Comparison of ENCODE assay signal across 21 cellular contexts in genomic region chr1:81547261-81547911, GRCh38.
A peak's percentile ranks its signal among the peaks of the same experiment; 100 is the strongest.
DNase-seq lines count a peak whose midpoint lies in the region; ATAC-seq and TF ChIP-seq lines count a peak whose summit lies in the region.
"Had no signal": no experiment of that assay in that cellular context is flagged by ENCODE, and none has a peak within 500 bp of the region (broad histone marks: within the 10 kb centered on the region; RNA-seq: fewer than 3 reads in every experiment).

No MANE protein-coding gene starts in this region.

- TF ChIP-seq CTCF in left ventricle myocardium inferior (IDR thresholded peaks at IDR 0.05; ENCODE audit: borderline replicate concordance) (no peak), heart left ventricle (IDR thresholded peaks at IDR 0.05) (no peak), tibial nerve (IDR thresholded peaks at IDR 0.05) (no peak)

- H3K27me3 ChIP-seq in left ventricle myocardium inferior (ENCODE audit: low read depth) (no peaks in the 10 kb centered on the region), heart left ventricle (no peaks in the 10 kb centered on the region), adipocyte (replicated peaks; ENCODE audit: control insufficient read depth, insufficient read depth, low read length) (no peaks in the 10 kb centered on the region), tibial nerve (no peaks in the 10 kb centered on the region)
- H3K27me3 ChIP-seq: ascending aorta, colonic mucosa, upper lobe of left lung had no signal

- TF ChIP-seq POLR2A in heart left ventricle (IDR thresholded peaks at IDR 0.05), result no peak
- no peak for TF ChIP-seq POLR2A in tibial nerve (IDR thresholded peaks at IDR 0.05)

- peak overlapping the region; percentile 35 for H3K27ac ChIP-seq in left ventricle myocardium inferior (replicated peaks)
- peak overlapping the region in 6 of 12 donors; percentile 0 to 50 (median 18) for H3K27ac ChIP-seq in heart left ventricle
- peak overlapping the region in 2 of 4 donors; percentile 17 to 51 for H3K27ac ChIP-seq in tibial nerve
- H3K27ac ChIP-seq: A549, ascending aorta, colonic mucosa, psoas muscle, upper lobe of left lung had no signal

- no peak overlapping the region for H3K9ac ChIP-seq in adipocyte (ENCODE audit: low read length)

- intact Hi-C loops in left ventricle myocardium inferior (cut with micrococcal nuclease), result loop anchor here (10.0 kb wide), 1 partner anchor 133 kb away; no protein-coding TSS in a partner anchor
- intact Hi-C loops in heart left ventricle (cut with DNase I), result loop anchor here in 4 of 10 donors (5.0 to 10.0 kb wide), 4 partner anchors 113 to 243 kb away; no protein-coding TSS in a partner anchor

- no peak for TF ChIP-seq EP300 in tibial nerve (IDR thresholded peaks at IDR 0.05)

- no peaks in the 10 kb centered on the region for H3K36me3 ChIP-seq in left ventricle myocardium inferior
- H3K36me3 ChIP-seq in heart left ventricle, result no peaks in the 10 kb centered on the region
- no peaks in the 10 kb centered on the region for H3K36me3 ChIP-seq in adipocyte (ENCODE audit: control insufficient read depth, insufficient read depth, low read length, severe bottlenecking)
- H3K36me3 ChIP-seq in tibial nerve, result no peaks in the 10 kb centered on the region
- H3K36me3 ChIP-seq: ascending aorta, colonic mucosa, upper lobe of left lung had no signal

- DNase-seq in left ventricle myocardium inferior, result no peak
- DNase-seq in heart left ventricle, result no peak
- no peak for DNase-seq in adipocyte (ENCODE audit: low read depth)
- peak; percentile 42 for DNase-seq in iPS-NIHi11 (ENCODE audit: low spot score)
- DNase-seq in H4 (ENCODE audit: low spot score), result no peak
- no peak for DNase-seq in NCI-H2107 treated with DMSO at 0.1 percent for 48 hours (lab: John Stamatoyannopoulos, UW; ENCODE audit: unreplicated experiment)
- DNase-seq in tibial nerve (ENCODE audit: low spot score in 2 of 2), result no peak
- DNase-seq in activated CD4-positive, alpha-beta T cell treated with anti-CD3 and anti-CD28 coated beads for 48 hours, result no peak
- DNase-seq: activated CD4-positive, alpha-beta T cell treated with anti-CD3 and anti-CD28 coated beads for 36 hours; activated CD8-positive, alpha-beta memory T cell treated with anti-CD3 and anti-CD28 coated beads, Interleukin-2, amount 50 U/mL, for 4 hours; activated naive CD4-positive, alpha-beta T cell treated with Interleukin-2 at 50 U/mL for 16 hours; C1 segment of cervical spinal cord; colonic mucosa; naive B cell; NCI-H2081 treated with DMSO at 0.1 percent for 48 hours; NCI-H526; psoas muscle; upper lobe of left lung had no signal

- H3K4me1 ChIP-seq in left ventricle myocardium inferior (peaks cover 15% of the 10 kb centered on the region), heart left ventricle (peaks cover 0 to 20% (median 0%) of the 10 kb centered on the region in 12 donors), adipocyte (ENCODE audit: control insufficient read depth, insufficient read depth, low read length) (peaks cover 19% of the 10 kb centered on the region), tibial nerve (peaks cover 0 to 11% (median 0%) of the 10 kb centered on the region in 4 donors)
- H3K4me1 ChIP-seq: A549, ascending aorta, colonic mucosa, psoas muscle had no signal

- H3K9me3 ChIP-seq in left ventricle myocardium inferior (replicated peaks) (no peaks in the 10 kb centered on the region), heart left ventricle (no peaks in the 10 kb centered on the region), adipocyte (ENCODE audit: control insufficient read depth, low read length) (no peaks in the 10 kb centered on the region), tibial nerve (no peaks in the 10 kb centered on the region)
- H3K9me3 ChIP-seq: A549, ascending aorta, colonic mucosa, psoas muscle, upper lobe of left lung had no signal

- no peak for ATAC-seq in heart left ventricle
- ATAC-seq: A549; psoas muscle; stimulated activated effector memory CD8-positive, alpha-beta T cell treated with anti-CD3 and anti-CD28 coated beads, Interleukin-12 subunit alpha, Interleukin-12 subunit beta, amount 100 ng/mL, for 72 hours had no signal

- H3K4me3 ChIP-seq in left ventricle myocardium inferior, result no peak overlapping the region
- peak overlapping the region in 3 of 12 donors; percentile 15 to 26 (median 19) for H3K4me3 ChIP-seq in heart left ventricle
- peak overlapping the region; percentile 59 for H3K4me3 ChIP-seq in adipocyte (ENCODE audit: low read length)
- peak overlapping the region in 2 of 4 donors; percentile 7 to 18 for H3K4me3 ChIP-seq in tibial nerve
- H3K4me3 ChIP-seq: A549, ascending aorta, colonic mucosa, psoas muscle, upper lobe of left lung had no signal

- 74 to 82% (median 77%) methylated on average over 6 of the region's 6 CpGs for WGBS in heart left ventricle, 4 donors
- WGBS in tibial nerve, 2 donors, result 36 to 39% methylated on average over 6 of the region's 6 CpGs
